Comparison of ENCODE assay signal across 25 cellular contexts in the genomic region with DNA sequence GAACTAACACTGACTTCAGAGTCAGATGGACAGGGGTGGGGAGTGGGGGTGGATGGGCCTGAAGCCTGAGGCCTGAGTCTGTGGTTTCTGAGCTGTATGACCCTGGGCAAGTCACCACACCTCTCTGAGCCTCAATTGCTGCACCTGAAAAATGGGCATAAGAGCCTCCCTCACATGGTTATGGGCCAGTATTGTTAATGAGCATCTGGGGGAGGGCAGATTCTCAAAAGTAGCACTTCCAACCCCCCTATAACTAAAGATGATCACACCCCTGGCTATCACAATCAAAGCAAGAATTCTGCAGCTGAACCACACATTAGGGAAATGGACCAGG.
A peak's percentile ranks its signal among the peaks of the same experiment; 100 is the strongest.
DNase-seq lines count a peak whose midpoint lies in the region; ATAC-seq, FAIRE-seq and TF ChIP-seq lines count a peak whose summit lies in the region.
"Had no signal": no experiment of that assay in that cellular context is flagged by ENCODE, and none has a peak within 500 bp of the region (broad histone marks: within the 10 kb centered on the region; RNA-seq: fewer than 3 reads in every experiment).

No MANE protein-coding gene starts in this region.

- TF ChIP-seq CTCF in K562 (IDR thresholded peaks at IDR 0.05 in 2 of 3, conservative IDR thresholded peaks at IDR 0.05 in 1 of 3; ENCODE audit: insufficient read depth in 2 of 3, low read depth in 1 of 3, low read length in 3 of 3): no peak

- CTCF ChIA-PET in K562 (lab: Yijun Ruan, JAX; ENCODE audit: low intra/inter-chr PET ratio): no interaction called here

- TF ChIP-seq EP300 in K562 (IDR thresholded peaks at IDR 0.05; ENCODE audit: low read length): no peak

- H3K4me3 ChIP-seq in BLaER1: no peak overlapping the region
- no peak overlapping the region for H3K4me3 ChIP-seq in BLaER1 treated with 17β-estradiol and CSF1 and Interleukin-3, amounts not matched to agents 10 nM and 100 nM
- H3K4me3 ChIP-seq in K562: no peak overlapping the region
- H3K4me3 ChIP-seq: GM12878 had no signal

- intact Hi-C loops in K562 (cut with micrococcal nuclease): loop anchor here (10.0 kb wide), 1 partner anchor 153 kb away; no protein-coding TSS in a partner anchor

- H3K36me3 ChIP-seq in BLaER1 (no peaks in the 10 kb centered on the region), K562 (ENCODE audit: control insufficient read depth, insufficient read depth, low read length) (no peaks in the 10 kb centered on the region)
- H3K36me3 ChIP-seq in BLaER1 treated with 17β-estradiol and CSF1 and Interleukin-3, amounts not matched to agents 10 nM and 100 nM: no peaks in the 10 kb centered on the region
- H3K36me3 ChIP-seq: BE2C had no signal

- H3K9me3 ChIP-seq in BLaER1 (no peaks in the 10 kb centered on the region), K562 (replicated peaks; ENCODE audit: control insufficient read depth, insufficient read depth, low read depth, low read length) (no peaks in the 10 kb centered on the region)
- no peaks in the 10 kb centered on the region for H3K9me3 ChIP-seq in BLaER1 treated with 17β-estradiol and CSF1 and Interleukin-3, amounts not matched to agents 10 nM and 100 nM (replicated peaks in 1 of 11)
- H3K9me3 ChIP-seq: BE2C, Caco-2 had no signal

- H3K9ac ChIP-seq in BLaER1: no peak overlapping the region
- 0 out of 22 replicates have a peak overlapping the region, but pooled peaks of 1 of the 11 experiments have one; percentile 8 for H3K9ac ChIP-seq in BLaER1 treated with 17β-estradiol and CSF1 and Interleukin-3, amounts not matched to agents 10 nM and 100 nM
- no peak overlapping the region for H3K9ac ChIP-seq in K562 (ENCODE audit: insufficient read depth in 1 of 2, low read depth in 2 of 2, low read length in 2 of 2)

- ATAC-seq in K562: no peak
- no peak for ATAC-seq in GM19397 (IDR thresholded peaks at IDR 0.05; ENCODE audit: unreplicated experiment)
- no peak for ATAC-seq in GM18519 (IDR thresholded peaks at IDR 0.05; ENCODE audit: low FRiP score, unreplicated experiment)
- ATAC-seq: CD8-positive, alpha-beta T cell; GM12878 had no signal

- H3K9me1 ChIP-seq in K562 (ENCODE audit: control insufficient read depth, insufficient read depth, low read length): no peaks in the 10 kb centered on the region

- no peak for TF ChIP-seq RAD21 in K562 (CRISPR knock-in tag; conservative IDR thresholded peaks at IDR 0.05 in 1 of 2, IDR thresholded peaks at IDR 0.05 in 1 of 2)

- peak overlapping the region; percentile 62 for H3K4me2 ChIP-seq in BLaER1
- H3K4me2 ChIP-seq in BLaER1 treated with 17β-estradiol and CSF1 and Interleukin-3, amounts not matched to agents 10 nM and 100 nM: peak overlapping the region in 8 of 11 experiments; percentile 29 to 75 (median 61); a peak in 16 of 22 replicates
- no peak overlapping the region for H3K4me2 ChIP-seq in K562 (ENCODE audit: insufficient read depth, low read length)

- H3K4me1 ChIP-seq in BLaER1: peaks cover 53% of the 10 kb centered on the region
- H3K4me1 ChIP-seq in BLaER1 treated with 17β-estradiol and CSF1 and Interleukin-3, amounts not matched to agents 10 nM and 100 nM: peaks cover 0 to 48% (median 35%) of the 10 kb centered on the region in 10 experiments; a peak in 16 of 20 replicates
- peaks cover 40 to 41% of the 10 kb centered on the region in 2 experiments for H3K4me1 ChIP-seq in K562 (replicated peaks in 1 of 2; ENCODE audit: control insufficient read depth in 2 of 2, insufficient read depth in 2 of 2, low read length in 2 of 2)
- H3K4me1 ChIP-seq: BE2C, Caco-2 had no signal

- H3K27me3 ChIP-seq in BLaER1 (peaks cover 21% of the 10 kb centered on the region; the same call in 1 of the 2 replicates), K562 (ENCODE audit: control insufficient read depth in 2 of 2, insufficient read depth in 2 of 2, low read length in 2 of 2) (peaks cover 2 to 5% of the 10 kb centered on the region in 2 experiments; a peak in 2 of 5 replicates)
- peaks cover 0 to 21% (median 9%) of the 10 kb centered on the region in 11 experiments; a peak in 13 of 22 replicates for H3K27me3 ChIP-seq in BLaER1 treated with 17β-estradiol and CSF1 and Interleukin-3, amounts not matched to agents 10 nM and 100 nM

- in situ Hi-C loops in K562 (cut with MboI): no loop called here

- POLR2A ChIA-PET in K562 (lab: Yijun Ruan, JAX): interaction anchor here (0.6 to 1.4 kb wide), 3 partner anchors 12 to 897 kb away, joined by 3 to 4 read pairs (median 3); no protein-coding TSS in a partner anchor

- no peak overlapping the region for H2AFZ ChIP-seq in K562 (ENCODE audit: low read depth, low read length)

- no peak for TF ChIP-seq POLR2A in K562 (conservative IDR thresholded peaks at IDR 0.05)

- no peak for FAIRE-seq in K562 (lab: Jason Lieb, UNC)
- FAIRE-seq: A204.1, D721Med, GM12878, GM12892, GM18507, GM19239 had no signal

- no peak overlapping the region for H3K27ac ChIP-seq in BLaER1
- no peak overlapping the region; a peak in 1 of 22 replicates for H3K27ac ChIP-seq in BLaER1 treated with 17β-estradiol and CSF1 and Interleukin-3, amounts not matched to agents 10 nM and 100 nM
- no peak overlapping the region for H3K27ac ChIP-seq in K562 (ENCODE audit: extremely low read depth, low read depth, low read length)
- H3K27ac ChIP-seq: C4-2B had no signal

- BruUV-seq in K562 (replicated peaks; lab: Mats Ljungman, UMichigan): no TSS peak

- no peaks in the 10 kb centered on the region; the same call in 1 of the 2 replicates for H4K20me1 ChIP-seq in BLaER1
- H4K20me1 ChIP-seq in BLaER1 treated with 17β-estradiol and CSF1 and Interleukin-3, amounts not matched to agents 10 nM and 100 nM: peaks cover 0 to 8% (median 0%) of the 10 kb centered on the region in 11 experiments; a peak in 3 of 22 replicates
- H4K20me1 ChIP-seq in K562 (replicated peaks; ENCODE audit: control insufficient read depth, insufficient read depth, low read length): peaks cover 4% of the 10 kb centered on the region; the same call in 1 of the 2 replicates

- DNase-seq in OCI-M1 (lab: John Stamatoyannopoulos, UW): peak; percentile 61
- DNase-seq in K562 (ENCODE audit: extremely low read depth in 1 of 4, low spot score in 3 of 4): no peak
- no peak for DNase-seq in kidney tubule cell (ENCODE audit: low spot score)
- no peak for DNase-seq in C1 segment of cervical spinal cord (lab: John Stamatoyannopoulos, UW)
- DNase-seq: 8988T; ACHN; BE2C; Caco-2; Calu3; CD4-positive, alpha-beta T cell; CD8-positive, alpha-beta T cell; DMS79 treated with DMSO at 0.1 percent for 48 hours; EL; GDM1 had no signal

- H3K79me2 ChIP-seq in K562 (ENCODE audit: control insufficient read depth, insufficient read depth, low read length): no peaks in the 10 kb centered on the region

TF ChIP-seq in K562, 482 proteins besides CTCF, POLR2A, EP300 and RAD21:
- TF ChIP-seq, protein P1, sequence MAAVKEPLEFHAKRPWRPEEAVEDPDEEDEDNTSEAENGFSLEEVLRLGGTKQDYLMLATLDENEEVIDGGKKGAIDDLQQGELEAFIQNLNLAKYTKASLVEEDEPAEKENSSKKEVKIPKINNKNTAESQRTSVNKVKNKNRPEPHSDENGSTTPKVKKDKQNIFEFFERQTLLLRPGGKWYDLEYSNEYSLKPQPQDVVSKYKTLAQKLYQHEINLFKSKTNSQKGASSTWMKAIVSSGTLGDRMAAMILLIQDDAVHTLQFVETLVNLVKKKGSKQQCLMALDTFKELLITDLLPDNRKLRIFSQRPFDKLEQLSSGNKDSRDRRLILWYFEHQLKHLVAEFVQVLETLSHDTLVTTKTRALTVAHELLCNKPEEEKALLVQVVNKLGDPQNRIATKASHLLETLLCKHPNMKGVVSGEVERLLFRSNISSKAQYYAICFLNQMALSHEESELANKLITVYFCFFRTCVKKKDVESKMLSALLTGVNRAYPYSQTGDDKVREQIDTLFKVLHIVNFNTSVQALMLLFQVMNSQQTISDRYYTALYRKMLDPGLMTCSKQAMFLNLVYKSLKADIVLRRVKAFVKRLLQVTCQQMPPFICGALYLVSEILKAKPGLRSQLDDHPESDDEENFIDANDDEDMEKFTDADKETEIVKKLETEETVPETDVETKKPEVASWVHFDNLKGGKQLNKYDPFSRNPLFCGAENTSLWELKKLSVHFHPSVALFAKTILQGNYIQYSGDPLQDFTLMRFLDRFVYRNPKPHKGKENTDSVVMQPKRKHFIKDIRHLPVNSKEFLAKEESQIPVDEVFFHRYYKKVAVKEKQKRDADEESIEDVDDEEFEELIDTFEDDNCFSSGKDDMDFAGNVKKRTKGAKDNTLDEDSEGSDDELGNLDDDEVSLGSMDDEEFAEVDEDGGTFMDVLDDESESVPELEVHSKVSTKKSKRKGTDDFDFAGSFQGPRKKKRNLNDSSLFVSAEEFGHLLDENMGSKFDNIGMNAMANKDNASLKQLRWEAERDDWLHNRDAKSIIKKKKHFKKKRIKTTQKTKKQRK (IDR thresholded peaks at IDR 0.05; ENCODE audit: borderline replicate concordance, low read depth, low read length): no peak
- TF ChIP-seq RBM22 (IDR thresholded peaks at IDR 0.05; ENCODE audit: low read depth, low read length, poor library complexity, severe bottlenecking) (no peak), KDM1A (IDR thresholded peaks at IDR 0.05) (peak in 1 of 2 experiments; percentile 56; a peak in 2 of 4 replicates), ZFP1 (CRISPR knock-in tag; IDR thresholded peaks at IDR 0.05) (no peak), RBM34 (IDR thresholded peaks at IDR 0.05; ENCODE audit: borderline replicate concordance, insufficient read depth, low read length) (no peak), BCOR (IDR thresholded peaks at IDR 0.05) (peak; percentile 55; the same call in 1 of the 2 replicates), RBM25 (IDR thresholded peaks at IDR 0.05; ENCODE audit: low read depth, low read length, severe bottlenecking) (peak; percentile 41), CBFA2T3 (IDR thresholded peaks at IDR 0.05) (0 out of 2 replicates have a peak, but pooled peaks have one; percentile 22)
- TF ChIP-seq, protein P2, sequence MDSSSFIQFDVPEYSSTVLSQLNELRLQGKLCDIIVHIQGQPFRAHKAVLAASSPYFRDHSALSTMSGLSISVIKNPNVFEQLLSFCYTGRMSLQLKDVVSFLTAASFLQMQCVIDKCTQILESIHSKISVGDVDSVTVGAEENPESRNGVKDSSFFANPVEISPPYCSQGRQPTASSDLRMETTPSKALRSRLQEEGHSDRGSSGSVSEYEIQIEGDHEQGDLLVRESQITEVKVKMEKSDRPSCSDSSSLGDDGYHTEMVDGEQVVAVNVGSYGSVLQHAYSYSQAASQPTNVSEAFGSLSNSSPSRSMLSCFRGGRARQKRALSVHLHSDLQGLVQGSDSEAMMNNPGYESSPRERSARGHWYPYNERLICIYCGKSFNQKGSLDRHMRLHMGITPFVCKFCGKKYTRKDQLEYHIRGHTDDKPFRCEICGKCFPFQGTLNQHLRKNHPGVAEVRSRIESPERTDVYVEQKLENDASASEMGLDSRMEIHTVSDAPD (CRISPR knock-in tag; IDR thresholded peaks at IDR 0.05): no peak
